ENCODE assay signal across 1 cellular context in the genomic region with DNA sequence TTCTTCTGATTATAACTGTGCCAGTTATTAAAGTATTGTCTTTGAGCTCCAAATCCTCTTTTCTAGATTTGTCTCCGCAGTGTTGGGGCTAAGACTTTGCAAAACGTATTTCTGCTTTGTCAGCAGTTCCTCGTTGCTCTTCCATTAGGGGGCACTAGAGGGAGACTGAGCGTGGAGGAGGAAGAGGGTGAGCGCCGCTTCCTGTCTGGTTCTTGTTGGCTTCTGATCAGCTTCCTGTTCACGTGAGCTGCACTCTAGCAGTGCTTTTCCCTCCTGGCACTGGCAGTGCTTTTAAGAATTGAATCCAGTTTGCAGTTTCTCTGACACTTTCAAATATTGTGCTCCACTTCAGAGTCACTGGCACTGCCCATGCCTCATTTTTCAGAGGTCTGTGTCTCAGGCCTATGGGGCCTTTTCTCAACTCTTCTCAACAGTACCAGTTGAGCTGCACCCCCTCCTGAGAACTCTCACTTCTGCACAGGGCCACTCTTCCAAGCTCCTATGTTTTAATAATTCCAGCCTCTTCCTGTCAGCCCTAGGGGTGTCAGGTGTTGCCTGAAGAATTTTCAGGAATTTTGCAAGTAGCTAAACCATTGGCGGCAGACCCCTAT.
TF ChIP-seq lines count a peak whose summit lies in the region.

No MANE protein-coding gene starts in this region.

TF ChIP-seq in HepG2, 621 proteins besides CTCF, POLR2A, EP300 and RAD21 (continued from another document and continues in another):
- no peak for TF ChIP-seq ZNF317 (CRISPR knock-in tag; IDR thresholded peaks at IDR 0.05)
- TF ChIP-seq MAFF (IDR thresholded peaks at IDR 0.05; ENCODE audit: low read depth, low read length): peak; percentile 99
- no peak for TF ChIP-seq MZF1 (CRISPR knock-in tag; IDR thresholded peaks at IDR 0.05; ENCODE audit: borderline replicate concordance)
- no peak for TF ChIP-seq SSRP1 (CRISPR knock-in tag; IDR thresholded peaks at IDR 0.05)
- peak; percentile 76 for TF ChIP-seq BHLHE40 (IDR thresholded peaks at IDR 0.05; ENCODE audit: low read length)
- TF ChIP-seq POGZ (CRISPR knock-in tag; IDR thresholded peaks at IDR 0.05): peak; percentile 76
- TF ChIP-seq, protein P1, sequence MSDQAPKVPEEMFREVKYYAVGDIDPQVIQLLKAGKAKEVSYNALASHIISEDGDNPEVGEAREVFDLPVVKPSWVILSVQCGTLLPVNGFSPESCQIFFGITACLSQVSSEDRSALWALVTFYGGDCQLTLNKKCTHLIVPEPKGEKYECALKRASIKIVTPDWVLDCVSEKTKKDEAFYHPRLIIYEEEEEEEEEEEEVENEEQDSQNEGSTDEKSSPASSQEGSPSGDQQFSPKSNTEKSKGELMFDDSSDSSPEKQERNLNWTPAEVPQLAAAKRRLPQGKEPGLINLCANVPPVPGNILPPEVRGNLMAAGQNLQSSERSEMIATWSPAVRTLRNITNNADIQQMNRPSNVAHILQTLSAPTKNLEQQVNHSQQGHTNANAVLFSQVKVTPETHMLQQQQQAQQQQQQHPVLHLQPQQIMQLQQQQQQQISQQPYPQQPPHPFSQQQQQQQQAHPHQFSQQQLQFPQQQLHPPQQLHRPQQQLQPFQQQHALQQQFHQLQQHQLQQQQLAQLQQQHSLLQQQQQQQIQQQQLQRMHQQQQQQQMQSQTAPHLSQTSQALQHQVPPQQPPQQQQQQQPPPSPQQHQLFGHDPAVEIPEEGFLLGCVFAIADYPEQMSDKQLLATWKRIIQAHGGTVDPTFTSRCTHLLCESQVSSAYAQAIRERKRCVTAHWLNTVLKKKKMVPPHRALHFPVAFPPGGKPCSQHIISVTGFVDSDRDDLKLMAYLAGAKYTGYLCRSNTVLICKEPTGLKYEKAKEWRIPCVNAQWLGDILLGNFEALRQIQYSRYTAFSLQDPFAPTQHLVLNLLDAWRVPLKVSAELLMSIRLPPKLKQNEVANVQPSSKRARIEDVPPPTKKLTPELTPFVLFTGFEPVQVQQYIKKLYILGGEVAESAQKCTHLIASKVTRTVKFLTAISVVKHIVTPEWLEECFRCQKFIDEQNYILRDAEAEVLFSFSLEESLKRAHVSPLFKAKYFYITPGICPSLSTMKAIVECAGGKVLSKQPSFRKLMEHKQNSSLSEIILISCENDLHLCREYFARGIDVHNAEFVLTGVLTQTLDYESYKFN (CRISPR knock-in tag; conservative IDR thresholded peaks at IDR 0.05): no peak
- no peak for TF ChIP-seq EHMT2 (IDR thresholded peaks at IDR 0.05; ENCODE audit: borderline replicate concordance, low read depth, low read length)
- TF ChIP-seq PBX3 (CRISPR knock-in tag; IDR thresholded peaks at IDR 0.05; ENCODE audit: borderline replicate concordance): no peak
- no peak for TF ChIP-seq ZNF770 (CRISPR knock-in tag; IDR thresholded peaks at IDR 0.05)
- TF ChIP-seq RXRB (CRISPR knock-in tag; IDR thresholded peaks at IDR 0.05; ENCODE audit: borderline replicate concordance): no peak
- TF ChIP-seq GABPB1 (CRISPR knock-in tag; IDR thresholded peaks at IDR 0.05): peak; percentile 89
- TF ChIP-seq MAFG (CRISPR knock-in tag; IDR thresholded peaks at IDR 0.05): peak; percentile 85
- no peak for TF ChIP-seq HNRNPH1 (optimal IDR thresholded peaks at IDR 0.05; ENCODE audit: low read depth, low read length)
- peak; percentile 16; the same call in 1 of the 2 replicates for TF ChIP-seq STAG1 (CRISPR knock-in tag; IDR thresholded peaks at IDR 0.05)
- TF ChIP-seq SRSF9 (IDR thresholded peaks at IDR 0.05; ENCODE audit: borderline replicate concordance, insufficient read depth, low read depth, low read length, poor library complexity, severe bottlenecking): no peak
- TF ChIP-seq SRSF1 (optimal IDR thresholded peaks at IDR 0.05; ENCODE audit: low read depth, low read length): no peak
- TF ChIP-seq MYC (CRISPR knock-in tag; IDR thresholded peaks at IDR 0.05; ENCODE audit: borderline replicate concordance): no peak
- TF ChIP-seq ISX (CRISPR knock-in tag; conservative IDR thresholded peaks at IDR 0.05): no peak
- TF ChIP-seq DNMT3B (CRISPR knock-in tag; conservative IDR thresholded peaks at IDR 0.05): no peak
- no peak for TF ChIP-seq RERE (CRISPR knock-in tag; IDR thresholded peaks at IDR 0.05; ENCODE audit: low read depth)
- TF ChIP-seq ZNF207 (IDR thresholded peaks at IDR 0.05; ENCODE audit: borderline replicate concordance): no peak
- peak; percentile 1; the same call in 1 of the 2 replicates for TF ChIP-seq SMC3 (IDR thresholded peaks at IDR 0.05; ENCODE audit: low read length)
- TF ChIP-seq FOSL2 (CRISPR knock-in tag; IDR thresholded peaks at IDR 0.05): no peak
- TF ChIP-seq ZNF468 (CRISPR knock-in tag; IDR thresholded peaks at IDR 0.05): no peak
- no peak for TF ChIP-seq ZNF337 (CRISPR knock-in tag; IDR thresholded peaks at IDR 0.05; ENCODE audit: borderline replicate concordance, low read depth)
- no peak for TF ChIP-seq ZNF75D (CRISPR knock-in tag; IDR thresholded peaks at IDR 0.05; ENCODE audit: borderline replicate concordance)
- TF ChIP-seq ZFX (CRISPR knock-in tag; IDR thresholded peaks at IDR 0.05; ENCODE audit: low read depth): no peak
- peak; percentile 98 for TF ChIP-seq CBX1 (IDR thresholded peaks at IDR 0.05; ENCODE audit: low read depth)
- TF ChIP-seq ARID5B (CRISPR knock-in tag; IDR thresholded peaks at IDR 0.05): no peak
- TF ChIP-seq KDM5B (CRISPR knock-in tag; IDR thresholded peaks at IDR 0.05; ENCODE audit: borderline replicate concordance): no peak
- peak; percentile 80 for TF ChIP-seq CBX5 (CRISPR knock-in tag; IDR thresholded peaks at IDR 0.05; ENCODE audit: borderline replicate concordance)
- TF ChIP-seq, protein P2, sequence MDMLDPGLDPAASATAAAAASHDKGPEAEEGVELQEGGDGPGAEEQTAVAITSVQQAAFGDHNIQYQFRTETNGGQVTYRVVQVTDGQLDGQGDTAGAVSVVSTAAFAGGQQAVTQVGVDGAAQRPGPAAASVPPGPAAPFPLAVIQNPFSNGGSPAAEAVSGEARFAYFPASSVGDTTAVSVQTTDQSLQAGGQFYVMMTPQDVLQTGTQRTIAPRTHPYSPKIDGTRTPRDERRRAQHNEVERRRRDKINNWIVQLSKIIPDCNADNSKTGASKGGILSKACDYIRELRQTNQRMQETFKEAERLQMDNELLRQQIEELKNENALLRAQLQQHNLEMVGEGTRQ (IDR thresholded peaks at IDR 0.05; ENCODE audit: low read depth, low read length): no peak
- TF ChIP-seq, protein P2 (CRISPR knock-in tag; IDR thresholded peaks at IDR 0.05; ENCODE audit: borderline replicate concordance): peak; percentile 37; the same call in 1 of the 2 replicates
- peak; percentile 79 for TF ChIP-seq GABPA (IDR thresholded peaks at IDR 0.05; ENCODE audit: low read depth, low read length)
- TF ChIP-seq GABPA (CRISPR knock-in tag; IDR thresholded peaks at IDR 0.05; ENCODE audit: low read depth): peak; percentile 95
- TF ChIP-seq, protein P3, sequence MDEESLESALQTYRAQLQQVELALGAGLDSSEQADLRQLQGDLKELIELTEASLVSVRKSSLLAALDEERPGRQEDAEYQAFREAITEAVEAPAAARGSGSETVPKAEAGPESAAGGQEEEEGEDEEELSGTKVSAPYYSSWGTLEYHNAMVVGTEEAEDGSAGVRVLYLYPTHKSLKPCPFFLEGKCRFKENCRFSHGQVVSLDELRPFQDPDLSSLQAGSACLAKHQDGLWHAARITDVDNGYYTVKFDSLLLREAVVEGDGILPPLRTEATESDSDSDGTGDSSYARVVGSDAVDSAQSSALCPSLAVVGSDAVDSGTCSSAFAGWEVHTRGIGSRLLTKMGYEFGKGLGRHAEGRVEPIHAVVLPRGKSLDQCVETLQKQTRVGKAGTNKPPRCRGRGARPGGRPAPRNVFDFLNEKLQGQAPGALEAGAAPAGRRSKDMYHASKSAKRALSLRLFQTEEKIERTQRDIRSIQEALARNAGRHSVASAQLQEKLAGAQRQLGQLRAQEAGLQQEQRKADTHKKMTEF (CRISPR knock-in tag; IDR thresholded peaks at IDR 0.05): 0 out of 2 replicates have a peak, but pooled peaks have one; percentile 20
- TF ChIP-seq SETDB1 (CRISPR knock-in tag; IDR thresholded peaks at IDR 0.05; ENCODE audit: borderline replicate concordance): peak; percentile 62; the same call in 1 of the 2 replicates
